Comparison of ENCODE assay signal across 8 cellular contexts in genomic region chr20:63056236-63057132, GRCh38. TPM values are rescaled to one million over a fixed set of nuclear protein-coding genes. Genes with fewer than 3 reads are reported as not detected.
DNase-seq lines count a peak whose midpoint lies in the region; ATAC-seq, FAIRE-seq and TF ChIP-seq lines count a peak whose summit lies in the region.

No MANE protein-coding gene starts in this region.

- peak overlapping the region; percentile 39 to 79 (median 62) for H3K4me2 ChIP-seq in BLaER1 treated with 17β-estradiol and CSF1 and Interleukin-3, amounts not matched to agents 10 nM and 100 nM
- H3K4me2 ChIP-seq in SU-DHL-6 (ENCODE audit: low read depth, low read length, poor library complexity, severe bottlenecking) (no peak overlapping the region), keratinocyte (ENCODE audit: control insufficient read depth, extremely low read depth, insufficient read depth, low read depth, low read length) (no peak overlapping the region)

- H3K9me1 ChIP-seq in keratinocyte (ENCODE audit: control insufficient read depth, extremely low read depth, insufficient read depth, low read length) = no peaks in the 10 kb centered on the region

- H3K4me3 ChIP-seq in BLaER1 treated with 17β-estradiol and CSF1 and Interleukin-3, amounts not matched to agents 10 nM and 100 nM = no peak overlapping the region
- H3K4me3 ChIP-seq in HFF-Myc (replicated peaks; ENCODE audit: low read depth, low read length) = no peak overlapping the region
- no peak overlapping the region for H3K4me3 ChIP-seq in SU-DHL-6 (ENCODE audit: insufficient read depth, low read length, poor library complexity, severe bottlenecking)
- H3K4me3 ChIP-seq in brain microvascular endothelial cell (ENCODE audit: low read depth, low read length) = no peak overlapping the region
- no peak overlapping the region for H3K4me3 ChIP-seq in keratinocyte (ENCODE audit: control insufficient read depth in 2 of 3, extremely low read depth in 1 of 3, insufficient read depth in 2 of 3, low read depth in 1 of 3, low read length in 3 of 3)

- peaks cover 15 to 89% (median 63%) of the 10 kb centered on the region in 10 experiments for H3K4me1 ChIP-seq in BLaER1 treated with 17β-estradiol and CSF1 and Interleukin-3, amounts not matched to agents 10 nM and 100 nM
- H3K4me1 ChIP-seq in keratinocyte (ENCODE audit: control insufficient read depth, extremely low read depth, insufficient read depth, low read length) = no peaks in the 10 kb centered on the region

- ATAC-seq in GM21825 (IDR thresholded peaks at IDR 0.05; ENCODE audit: unreplicated experiment) (no peak), GM21619 (IDR thresholded peaks at IDR 0.05; ENCODE audit: unreplicated experiment) (no peak)

- no peaks in the 10 kb centered on the region for H3K36me3 ChIP-seq in BLaER1 treated with 17β-estradiol and CSF1 and Interleukin-3, amounts not matched to agents 10 nM and 100 nM
- no peaks in the 10 kb centered on the region for H3K36me3 ChIP-seq in SU-DHL-6 (ENCODE audit: low read length)
- H3K36me3 ChIP-seq in brain microvascular endothelial cell (replicated peaks) = no peaks in the 10 kb centered on the region
- H3K36me3 ChIP-seq in keratinocyte (ENCODE audit: control insufficient read depth in 2 of 2, extremely low read depth in 1 of 2, insufficient read depth in 2 of 2, low read length in 2 of 2) = no peaks in the 10 kb centered on the region

- TF ChIP-seq CTCF in HFF-Myc (IDR thresholded peaks at IDR 0.05; ENCODE audit: low read depth, low read length, missing control alignments) (peak; percentile 74), SU-DHL-6 (IDR thresholded peaks at IDR 0.05; ENCODE audit: insufficient read depth, low read length, poor library complexity, severe bottlenecking) (peak; percentile 90), brain microvascular endothelial cell (IDR thresholded peaks at IDR 0.05; ENCODE audit: low read depth, low read length, missing control alignments) (peak; percentile 84), keratinocyte (optimal IDR thresholded peaks at IDR 0.05 in 1 of 3, IDR thresholded peaks at IDR 0.05 in 1 of 3, conservative IDR thresholded peaks at IDR 0.05 in 1 of 3; ENCODE audit: extremely low read depth in 1 of 3, insufficient read depth in 2 of 3, low read length in 3 of 3) (peak; percentile 43 to 88 (median 74))

- H2AFZ ChIP-seq in SU-DHL-6 (ENCODE audit: low read depth, low read length, severe bottlenecking) = no peak overlapping the region
- H2AFZ ChIP-seq in keratinocyte (ENCODE audit: control insufficient read depth, low read length) = no peak overlapping the region

- peak overlapping the region in 1 of 11 experiments; percentile 28; a peak in 2 of 22 replicates for H3K9ac ChIP-seq in BLaER1 treated with 17β-estradiol and CSF1 and Interleukin-3, amounts not matched to agents 10 nM and 100 nM
- H3K9ac ChIP-seq in SU-DHL-6 (ENCODE audit: low read length) (no peak overlapping the region), keratinocyte (ENCODE audit: control insufficient read depth, extremely low read depth, insufficient read depth, low read length) (no peak overlapping the region)

- H3F3A ChIP-seq in SU-DHL-6 (ENCODE audit: insufficient read depth) = no peaks in the 10 kb centered on the region

- no peak overlapping the region for H3K27ac ChIP-seq in BLaER1 treated with 17β-estradiol and CSF1 and Interleukin-3, amounts not matched to agents 10 nM and 100 nM
- H3K27ac ChIP-seq in SU-DHL-6 (ENCODE audit: low read depth, low read length) (no peak overlapping the region), brain microvascular endothelial cell (no peak overlapping the region), keratinocyte (ENCODE audit: control insufficient read depth, insufficient read depth, low read length) (no peak overlapping the region)

- no peak for FAIRE-seq in keratinocyte (lab: Jason Lieb, UNC)

- H3K79me2 ChIP-seq in SU-DHL-6 (ENCODE audit: insufficient read depth, low read length) (no peaks in the 10 kb centered on the region), keratinocyte (ENCODE audit: control insufficient read depth, insufficient read depth, low read length) (no peaks in the 10 kb centered on the region)

- dilution Hi-C loops in keratinocyte (cut with MboI; ENCODE audit: extremely low pct_ligation_motif_present, low sequenced_read_pairs) = no loop called here

- in situ Hi-C loops in brain microvascular endothelial cell (cut with HindIII; ENCODE audit: low pct_ligation_motif_present, low sequenced_read_pairs) = no loop called here

- H3K9me3 ChIP-seq in BLaER1 treated with 17β-estradiol and CSF1 and Interleukin-3, amounts not matched to agents 10 nM and 100 nM (replicated peaks in 1 of 11) = no peaks in the 10 kb centered on the region
- H3K9me3 ChIP-seq in SU-DHL-6 (ENCODE audit: insufficient read depth, low read length) (no peaks in the 10 kb centered on the region; the same call in 1 of the 2 replicates), keratinocyte (ENCODE audit: control insufficient read depth, low read depth, low read length) (peaks cover 5% of the 10 kb centered on the region)

- peaks cover 0 to 28% (median 0%) of the 10 kb centered on the region in 11 experiments; a peak in 3 of 22 replicates for H4K20me1 ChIP-seq in BLaER1 treated with 17β-estradiol and CSF1 and Interleukin-3, amounts not matched to agents 10 nM and 100 nM
- no peaks in the 10 kb centered on the region for H4K20me1 ChIP-seq in SU-DHL-6 (ENCODE audit: low read depth, low read length)
- no peaks in the 10 kb centered on the region for H4K20me1 ChIP-seq in keratinocyte (ENCODE audit: control insufficient read depth, extremely low read depth, insufficient read depth, low read length)

- H3K27me3 ChIP-seq in BLaER1 treated with 17β-estradiol and CSF1 and Interleukin-3, amounts not matched to agents 10 nM and 100 nM = no peaks in the 10 kb centered on the region
- H3K27me3 ChIP-seq in SU-DHL-6 (ENCODE audit: low read length) (no peaks in the 10 kb centered on the region), brain microvascular endothelial cell (replicated peaks) (peaks cover 8% of the 10 kb centered on the region), keratinocyte (ENCODE audit: control insufficient read depth, extremely low read depth, insufficient read depth, low read length) (peaks cover 4% of the 10 kb centered on the region)

- DNase-seq in HFF-Myc (ENCODE audit: extremely low read depth, low read depth) (no peak), brain microvascular endothelial cell (no peak), keratinocyte (ENCODE audit: low read depth, low spot score) (no peak)
- DNase-seq in stimulated activated CD8-positive, alpha-beta memory T cell treated with anti-CD3 and anti-CD28 coated beads, Interleukin-12 subunit alpha, Interleukin-12 subunit beta, amount 100 ng/mL, for 1 hour (ENCODE audit: low read depth) = peak; percentile 10

- H3K9me2 ChIP-seq in SU-DHL-6 (replicated peaks; ENCODE audit: insufficient read depth, low read length) = no peaks in the 10 kb centered on the region

RNA-seq across cellular contexts. Expression of gene BHLHE23, which starts 49.7 kb away (rescaled TPM):
- not detected in 3 replicates for polyA plus RNA-seq in keratinocyte
- not detected for polyA plus RNA-seq in keratinocyte (2011; ENCODE audit: low read depth)
- not detected in 2 replicates for polyA plus RNA-seq in keratinocyte (2011; cell fraction: cytosol; rRNA removed)
- not detected in 2 replicates for polyA plus RNA-seq in keratinocyte (2011; cell fraction: nucleus; rRNA removed)
- not detected in 2 replicates for polyA plus RNA-seq in keratinocyte (2012; ENCODE audit: low replicate concordance)
- not detected in 3 replicates for polyA minus RNA-seq in keratinocyte
- not detected for polyA minus RNA-seq in keratinocyte (2011; cell fraction: cytosol; rRNA and poly(A)+ RNA removed)
- polyA minus RNA-seq in keratinocyte (2011; cell fraction: nucleus; rRNA and poly(A)+ RNA removed) = not detected in 2 replicates

Comparison
In these comparisons a context has a peak if more than half of its experiments do, and no peak if none do; other contexts are left out.
1. H3K4me2 ChIP-seq: peak in BLaER1 treated with 17β-estradiol and CSF1 and Interleukin-3, amounts not matched to agents 10 nM and 100 nM (11 of 11); none in SU-DHL-6 (single experiment) and keratinocyte (single experiment).
2. Peak in every context shown above with its lines, with median percentiles within 50 percentile points of each other: CTCF ChIP-seq.